Comparison of ENCODE assay signal across 1 cellular context in the genomic region with DNA sequence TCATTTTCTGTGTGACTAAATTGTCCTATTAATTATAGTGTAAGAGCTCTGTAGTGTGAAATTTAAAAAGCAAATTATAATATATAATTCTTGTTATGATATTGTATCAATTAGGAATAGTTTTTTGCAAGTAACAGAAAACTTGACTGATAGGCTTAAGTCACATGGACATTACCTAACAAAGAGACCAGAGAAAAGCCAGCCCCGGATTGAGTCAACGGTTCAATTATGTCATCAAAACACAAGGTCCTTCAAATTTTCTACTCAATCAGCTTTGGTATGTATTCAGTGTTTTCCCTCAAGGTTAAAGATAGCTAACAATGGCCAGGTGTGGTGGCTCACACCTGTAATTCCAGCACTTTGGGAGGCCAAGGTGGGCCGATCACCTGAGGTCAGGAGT.
TF ChIP-seq lines count a peak whose summit lies in the region.

No MANE protein-coding gene starts in this region.

TF ChIP-seq in HepG2, 621 proteins besides CTCF, POLR2A, EP300 and RAD21 (continued from another document):
- TF ChIP-seq, protein P1, sequence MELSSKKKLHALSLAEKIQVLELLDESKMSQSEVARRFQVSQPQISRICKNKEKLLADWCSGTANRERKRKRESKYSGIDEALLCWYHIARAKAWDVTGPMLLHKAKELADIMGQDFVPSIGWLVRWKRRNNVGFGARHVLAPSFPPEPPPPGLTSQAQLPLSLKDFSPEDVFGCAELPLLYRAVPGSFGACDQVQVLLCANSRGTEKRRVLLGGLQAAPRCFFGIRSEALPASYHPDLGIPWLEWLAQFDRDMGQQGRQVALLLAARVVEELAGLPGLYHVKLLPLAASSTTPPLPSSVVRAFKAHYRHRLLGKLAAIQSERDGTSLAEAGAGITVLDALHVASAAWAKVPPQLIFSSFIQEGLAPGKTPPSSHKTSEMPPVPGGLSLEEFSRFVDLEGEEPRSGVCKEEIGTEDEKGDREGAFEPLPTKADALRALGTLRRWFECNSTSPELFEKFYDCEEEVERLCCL (CRISPR knock-in tag; IDR thresholded peaks at IDR 0.05; ENCODE audit: borderline replicate concordance): no peak
- TF ChIP-seq ZNF781 (CRISPR knock-in tag; IDR thresholded peaks at IDR 0.05; ENCODE audit: borderline replicate concordance, not compliant biosample characterization) (no peak), PAX8 (CRISPR knock-in tag; IDR thresholded peaks at IDR 0.05; ENCODE audit: borderline replicate concordance) (no peak), ELF1 (CRISPR knock-in tag; IDR thresholded peaks at IDR 0.05) (no peak)
- TF ChIP-seq, protein P2, sequence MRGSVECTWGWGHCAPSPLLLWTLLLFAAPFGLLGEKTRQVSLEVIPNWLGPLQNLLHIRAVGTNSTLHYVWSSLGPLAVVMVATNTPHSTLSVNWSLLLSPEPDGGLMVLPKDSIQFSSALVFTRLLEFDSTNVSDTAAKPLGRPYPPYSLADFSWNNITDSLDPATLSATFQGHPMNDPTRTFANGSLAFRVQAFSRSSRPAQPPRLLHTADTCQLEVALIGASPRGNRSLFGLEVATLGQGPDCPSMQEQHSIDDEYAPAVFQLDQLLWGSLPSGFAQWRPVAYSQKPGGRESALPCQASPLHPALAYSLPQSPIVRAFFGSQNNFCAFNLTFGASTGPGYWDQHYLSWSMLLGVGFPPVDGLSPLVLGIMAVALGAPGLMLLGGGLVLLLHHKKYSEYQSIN (CRISPR knock-in tag; IDR thresholded peaks at IDR 0.05; ENCODE audit: borderline replicate concordance): no peak
- TF ChIP-seq, protein P3, sequence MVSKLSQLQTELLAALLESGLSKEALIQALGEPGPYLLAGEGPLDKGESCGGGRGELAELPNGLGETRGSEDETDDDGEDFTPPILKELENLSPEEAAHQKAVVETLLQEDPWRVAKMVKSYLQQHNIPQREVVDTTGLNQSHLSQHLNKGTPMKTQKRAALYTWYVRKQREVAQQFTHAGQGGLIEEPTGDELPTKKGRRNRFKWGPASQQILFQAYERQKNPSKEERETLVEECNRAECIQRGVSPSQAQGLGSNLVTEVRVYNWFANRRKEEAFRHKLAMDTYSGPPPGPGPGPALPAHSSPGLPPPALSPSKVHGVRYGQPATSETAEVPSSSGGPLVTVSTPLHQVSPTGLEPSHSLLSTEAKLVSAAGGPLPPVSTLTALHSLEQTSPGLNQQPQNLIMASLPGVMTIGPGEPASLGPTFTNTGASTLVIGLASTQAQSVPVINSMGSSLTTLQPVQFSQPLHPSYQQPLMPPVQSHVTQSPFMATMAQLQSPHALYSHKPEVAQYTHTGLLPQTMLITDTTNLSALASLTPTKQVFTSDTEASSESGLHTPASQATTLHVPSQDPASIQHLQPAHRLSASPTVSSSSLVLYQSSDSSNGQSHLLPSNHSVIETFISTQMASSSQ (IDR thresholded peaks at IDR 0.05; ENCODE audit: low read depth): no peak
- TF ChIP-seq, protein P3 (CRISPR knock-in tag; IDR thresholded peaks at IDR 0.05; ENCODE audit: borderline replicate concordance): no peak
- TF ChIP-seq, protein P4, sequence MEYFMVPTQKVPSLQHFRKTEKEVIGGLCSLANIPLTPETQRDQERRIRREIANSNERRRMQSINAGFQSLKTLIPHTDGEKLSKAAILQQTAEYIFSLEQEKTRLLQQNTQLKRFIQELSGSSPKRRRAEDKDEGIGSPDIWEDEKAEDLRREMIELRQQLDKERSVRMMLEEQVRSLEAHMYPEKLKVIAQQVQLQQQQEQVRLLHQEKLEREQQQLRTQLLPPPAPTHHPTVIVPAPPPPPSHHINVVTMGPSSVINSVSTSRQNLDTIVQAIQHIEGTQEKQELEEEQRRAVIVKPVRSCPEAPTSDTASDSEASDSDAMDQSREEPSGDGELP (IDR thresholded peaks at IDR 0.05; ENCODE audit: borderline replicate concordance, low read depth): no peak
